ENCODE assay signal across 25 cellular contexts in the genomic region with DNA sequence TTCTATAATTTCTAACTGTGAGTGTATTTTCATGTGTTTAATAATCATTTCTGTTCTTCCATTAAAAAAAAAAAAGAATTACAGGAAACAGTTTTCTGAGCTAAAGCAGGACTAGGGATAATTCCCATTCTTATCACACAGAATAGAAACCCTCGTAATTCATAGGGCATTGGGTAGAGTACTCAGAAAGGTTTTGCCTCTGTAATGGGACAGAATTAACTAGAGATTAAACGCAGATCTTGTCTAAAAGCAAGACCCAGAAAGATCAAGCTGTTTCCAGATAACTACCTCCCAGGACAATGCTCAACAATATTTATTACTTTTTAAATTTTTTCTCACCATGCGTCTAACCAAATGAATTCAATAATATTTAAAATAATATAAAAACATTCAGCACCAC.
"Had no signal": no experiment of that assay in that cellular context is flagged by ENCODE, and none has a peak within 500 bp of the region (broad histone marks: within the 10 kb centered on the region; RNA-seq: fewer than 3 reads in every experiment).

No MANE protein-coding gene starts in this region.

- H3K4me3 ChIP-seq: stomach, suprapubic skin, testis, thoracic aorta, thyroid gland, tibial artery, tibial nerve, transverse colon, upper lobe of left lung, upper lobe of right lung, uterus, vagina had no signal

- H3K9me3 ChIP-seq: stomach, suprapubic skin, testis, thoracic aorta, thyroid gland, tibial artery, tibial nerve, transverse colon, upper lobe of left lung, upper lobe of right lung, uterus, vagina had no signal

- ATAC-seq: stimulated activated effector memory CD8-positive, alpha-beta T cell treated with anti-CD3 and anti-CD28 coated beads, Interleukin-12 subunit alpha, Interleukin-12 subunit beta, amount 100 ng/mL, for 72 hours; stimulated activated memory B cell treated with anti-CD40 and anti-IgM and Interleukin-4, amounts not matched to agents 10 μg/mL and 1 μg/mL and 100 μg/mL, for 72 hours; stimulated activated naive B cell treated with anti-CD40 and anti-IgM and Interleukin-4, amounts not matched to agents 10 μg/mL and 1 μg/mL and 100 μg/mL, for 72 hours; stimulated activated naive CD8-positive, alpha-beta T cell treated with anti-CD3 and anti-CD28 coated beads, Interleukin-15, amount 100 ng/mL, for 72 hours; stimulated activated naive CD8-positive, alpha-beta T cell treated with anti-CD3 and anti-CD28 coated beads, Interleukin-15, Interleukin-2, amounts not matched to agents 100 U/mL and 50 U/mL, for 24 hours; upper lobe of right lung had no signal

- H3K36me3 ChIP-seq: suprapubic skin, thoracic aorta, thyroid gland, tibial artery, upper lobe of left lung, upper lobe of right lung, uterus, vagina had no signal

- H3K27me3 ChIP-seq: stomach, suprapubic skin, testis, thyroid gland, tibial artery, tibial nerve, transverse colon, upper lobe of left lung, upper lobe of right lung, uterus, vagina had no signal

- H3K4me1 ChIP-seq: stomach, suprapubic skin, testis, thyroid gland, tibial artery, upper lobe of left lung, upper lobe of right lung, uterus, vagina had no signal

- DNase-seq: stimulated activated CD4-positive, alpha-beta T cell treated with anti-CD3 and anti-CD28 coated beads, Interleukin-2, amount 100 ng/mL, for 48 hours; stimulated activated CD4-positive, alpha-beta T cell treated with anti-CD3 and anti-CD28 coated beads, Interleukin-4, amount 100 ng/mL, for 1 hour; stimulated activated CD4-positive, alpha-beta T cell treated with anti-CD3 and anti-CD28 coated beads, Interleukin-4, amount 100 ng/mL, for 24 hours; stimulated activated CD4-positive, alpha-beta T cell treated with anti-CD3 and anti-CD28 coated beads, Interleukin-4, amount 100 ng/mL, for 4 hours; stimulated activated CD8-positive, alpha-beta memory T cell treated with anti-CD3 and anti-CD28 coated beads, Interleukin-4, amount 100 ng/mL, for 48 hours; stimulated activated naive B cell treated with anti-CD40 and anti-IgM and Interleukin-4, amounts not matched to agents 10 μg/mL and 1 μg/mL and 100 μg/mL, for 72 hours; stimulated activated naive CD4-positive, alpha-beta T cell; stimulated activated naive CD4-positive, alpha-beta T cell treated with Interleukin-2 at 50 U/mL for 16 hours; stimulated activated naive CD8-positive, alpha-beta T cell treated with anti-CD3 and anti-CD28 coated beads, Interleukin-15, amount 100 ng/mL, for 72 hours; stimulated activated naive CD8-positive, alpha-beta T cell treated with anti-CD3 and anti-CD28 coated beads, Interleukin-15, Interleukin-2, amounts not matched to agents 100 U/mL and 50 U/mL, for 24 hours; stomach; substantia nigra; testis; thyroid gland; tibial artery; transverse colon; upper lobe of left lung; upper lobe of right lung; uterus had no signal

- H3K27ac ChIP-seq: stomach, suprapubic skin, testis, thoracic aorta, thyroid gland, tibial artery, tibial nerve, transverse colon, upper lobe of left lung, upper lobe of right lung, uterus, vagina had no signal
